ENCODE assay signal across 8 cellular contexts in the genomic region with DNA sequence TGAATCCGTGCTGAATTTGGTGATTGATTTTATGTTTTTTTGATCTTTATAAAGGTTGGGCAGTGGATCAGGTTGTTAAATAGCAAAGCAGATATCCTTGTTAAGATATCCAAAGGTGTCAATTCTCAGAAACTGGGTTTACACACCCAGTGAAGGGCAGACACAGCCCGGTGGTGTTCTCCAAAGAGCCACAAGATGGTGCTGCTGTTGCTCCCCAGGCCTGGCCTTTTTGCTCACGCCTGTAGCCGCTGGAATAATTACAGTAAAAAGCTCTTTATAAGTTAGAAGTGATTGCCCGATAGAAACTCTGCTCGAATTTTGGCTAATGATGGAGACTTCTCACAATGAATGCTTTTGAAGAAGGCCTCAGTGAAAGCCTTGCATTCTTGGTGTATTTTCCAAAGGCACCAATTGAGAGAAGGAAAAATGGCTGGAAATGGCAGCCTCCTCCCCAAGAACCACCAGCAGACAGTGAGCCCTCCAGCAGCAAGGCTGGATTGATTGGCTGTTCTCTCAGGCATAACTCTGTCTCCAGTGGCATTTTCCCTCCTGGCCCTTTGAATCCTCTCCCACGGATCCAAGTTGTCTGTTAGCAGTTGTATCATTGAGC.
DNase-seq lines count a peak whose midpoint lies in the region; ATAC-seq, FAIRE-seq and TF ChIP-seq lines count a peak whose summit lies in the region.

No MANE protein-coding gene starts in this region.

- DNase-seq in A172 (ENCODE audit: low spot score), result peak; percentile 51
- no peak for DNase-seq in GM12891 (ENCODE audit: insufficient read length, low spot score)
- DNase-seq in MM.1S, result peak; percentile 57
- DNase-seq in SK-N-SH, result peak; percentile 64
- peak; percentile 55 to 58 for DNase-seq in cardiac fibroblast (ENCODE audit: low read depth in 2 of 2)
- DNase-seq in left lung, result no peak
- peak; percentile 60 for DNase-seq in stimulated activated CD8-positive, alpha-beta memory T cell treated with anti-CD3 and anti-CD28 coated beads, Interleukin-4, amount 100 ng/mL, for 48 hours

- H3K4me3 ChIP-seq in MM.1S (ENCODE audit: low read length) (no peak overlapping the region), SK-N-SH (ENCODE audit: low read depth in 2 of 2, low read length in 1 of 2) (0 out of 4 replicates have a peak overlapping the region, but pooled peaks of 1 of the 2 experiments have one; percentile 11), cardiac fibroblast (replicated peaks in 1 of 2; ENCODE audit: low read depth in 2 of 2, low read length in 2 of 2) (no peak overlapping the region), left lung (no peak overlapping the region)

- CTCF ChIA-PET in SK-N-SH (lab: Yijun Ruan, JAX), result interaction anchor here (0.6 to 7.9 kb wide), 77 partner anchors 9 to 1670 kb away, joined by 3 to 90 read pairs (median 4); partner anchors contain the start of gene PTPRT

- no peaks in the 10 kb centered on the region for H3F3A ChIP-seq in MM.1S (ENCODE audit: insufficient read depth, low read length)
- H3F3A ChIP-seq in SK-N-SH (replicated peaks; ENCODE audit: insufficient read depth), result no peaks in the 10 kb centered on the region

- TF ChIP-seq EP300 in SK-N-SH (IDR thresholded peaks at IDR 0.05; ENCODE audit: borderline replicate concordance in 1 of 2, low read depth in 1 of 2, low read length in 1 of 2), result no peak

- H4K20me1 ChIP-seq in MM.1S (ENCODE audit: insufficient read depth, low read length), result no peaks in the 10 kb centered on the region
- H4K20me1 ChIP-seq in SK-N-SH (ENCODE audit: insufficient read depth), result no peaks in the 10 kb centered on the region

- peak; percentile 94 for ATAC-seq in left lung
- no peak for ATAC-seq in HG03095 (IDR thresholded peaks at IDR 0.05; ENCODE audit: unreplicated experiment)

- H2AFZ ChIP-seq in MM.1S (ENCODE audit: low read length) (no peak overlapping the region), SK-N-SH (ENCODE audit: low read depth) (no peak overlapping the region)

- H3K27me3 ChIP-seq in MM.1S (replicated peaks; ENCODE audit: insufficient read depth, low read length) (no peaks in the 10 kb centered on the region), SK-N-SH (ENCODE audit: insufficient read depth) (no peaks in the 10 kb centered on the region), left lung (no peaks in the 10 kb centered on the region)

- 2% methylated on average over 7 of the region's 7 CpGs for WGBS in SK-N-SH (ENCODE audit: low lambda C conversion rate)

- H3K27ac ChIP-seq in MM.1S (ENCODE audit: low read length) (no peak overlapping the region), SK-N-SH (ENCODE audit: low read depth in 2 of 2, low read length in 1 of 2) (no peak overlapping the region), left lung (no peak overlapping the region)

- TF ChIP-seq RAD21 in SK-N-SH (IDR thresholded peaks at IDR 0.05; ENCODE audit: low read length), result peak; percentile 94

- H3K4me1 ChIP-seq in MM.1S (ENCODE audit: low read length) (no peaks in the 10 kb centered on the region), SK-N-SH (ENCODE audit: control insufficient read depth in 1 of 2, insufficient read depth in 2 of 2, low read depth in 1 of 2, low read length in 1 of 2) (no peaks in the 10 kb centered on the region; a peak in 1 of 4 replicates), left lung (no peaks in the 10 kb centered on the region)

- H3K9me3 ChIP-seq in MM.1S (replicated peaks; ENCODE audit: insufficient read depth, low read length) (no peaks in the 10 kb centered on the region), SK-N-SH (no peaks in the 10 kb centered on the region), left lung (no peaks in the 10 kb centered on the region)

- H3K9ac ChIP-seq in MM.1S (ENCODE audit: low read length), result no peak overlapping the region
- H3K9ac ChIP-seq in SK-N-SH, result no peak overlapping the region

- TF ChIP-seq POLR2A in GM12891 (IDR thresholded peaks at IDR 0.05; ENCODE audit: low read depth, low read length), result no peak

- peak; percentile 51 for FAIRE-seq in GM12891 (lab: Jason Lieb, UNC)

- intact Hi-C loops in left lung (cut with DNase I), result no loop called here

- H3K4me2 ChIP-seq in MM.1S (ENCODE audit: low read depth, low read length), result no peak overlapping the region
- H3K4me2 ChIP-seq in SK-N-SH, result no peak overlapping the region

- H3K36me3 ChIP-seq in MM.1S (replicated peaks; ENCODE audit: insufficient read depth, low read length), result no peaks in the 10 kb centered on the region
- H3K36me3 ChIP-seq in SK-N-SH (replicated peaks in 1 of 2; ENCODE audit: control insufficient read depth in 1 of 2, insufficient read depth in 2 of 2, low read length in 1 of 2), result no peaks in the 10 kb centered on the region
- H3K36me3 ChIP-seq in left lung, result no peaks in the 10 kb centered on the region

- POLR2A ChIA-PET in SK-N-SH (lab: Yijun Ruan, JAX), result interaction anchor here (0.6 to 1.2 kb wide), 2 partner anchors 11 to 420 kb away, joined by 3 to 4 read pairs; no protein-coding TSS in a partner anchor

- H3K9me2 ChIP-seq in MM.1S (replicated peaks; ENCODE audit: insufficient read depth, low read length) (no peaks in the 10 kb centered on the region), SK-N-SH (no peaks in the 10 kb centered on the region)

- H3K79me2 ChIP-seq in MM.1S (ENCODE audit: low read length) (no peaks in the 10 kb centered on the region), SK-N-SH (ENCODE audit: insufficient read depth) (no peaks in the 10 kb centered on the region)

- TF ChIP-seq CTCF in MM.1S (IDR thresholded peaks at IDR 0.05; ENCODE audit: low read length) (peak; percentile 96), SK-N-SH (IDR thresholded peaks at IDR 0.05) (peak; percentile 72), cardiac fibroblast (IDR thresholded peaks at IDR 0.05; ENCODE audit: low read depth, low read length) (peak; percentile 93), left lung (IDR thresholded peaks at IDR 0.05) (peak; percentile 71 to 79)

TF ChIP-seq in GM12891, 5 proteins besides CTCF, POLR2A, EP300 and RAD21:
- no peak for TF ChIP-seq SPI1 (IDR thresholded peaks at IDR 0.05; ENCODE audit: low read depth, low read length)
- no peak for TF ChIP-seq POLR2AphosphoS5 (IDR thresholded peaks at IDR 0.05; ENCODE audit: low read depth, low read length)
- TF ChIP-seq POU2F2 (IDR thresholded peaks at IDR 0.05; ENCODE audit: low read depth, low read length), result no peak
- TF ChIP-seq PAX5 (IDR thresholded peaks at IDR 0.05; ENCODE audit: insufficient read depth, low read length, severe bottlenecking), result no peak
- no peak for TF ChIP-seq TAF1 (IDR thresholded peaks at IDR 0.05; ENCODE audit: low read depth, low read length)
TF ChIP-seq in GM12891: peak in this region for 0.

TF ChIP-seq in SK-N-SH, 30 proteins besides CTCF, POLR2A, EP300 and RAD21:
- TF ChIP-seq ZBTB33 (IDR thresholded peaks at IDR 0.05; ENCODE audit: borderline replicate concordance, low read depth) (no peak), SMC3 (IDR thresholded peaks at IDR 0.05; ENCODE audit: low read depth, low read length) (peak; percentile 73)

Comparison
In these comparisons a context has a peak if more than half of its experiments do, and no peak if none do; other contexts are left out.
1. DNase-seq: peak in A172 (single experiment), MM.1S (single experiment), SK-N-SH (single experiment), cardiac fibroblast (2 of 2) and stimulated activated CD8-positive, alpha-beta memory T cell treated with anti-CD3 and anti-CD28 coated beads, Interleukin-4, amount 100 ng/mL, for 48 hours (single experiment); none in GM12891 (single experiment) and left lung (0 of 2).
2. Peak in every context shown above with its lines, with median percentiles within 50 percentile points of each other: CTCF ChIP-seq.